12 cellular contexts compared by ENCODE assay signal in genomic region chr16:4945560-4946502, GRCh38. TPM values are rescaled to one million over a fixed set of nuclear protein-coding genes. Genes with fewer than 3 reads are reported as not detected.
DNase-seq lines count a peak whose midpoint lies in the region; ATAC-seq and TF ChIP-seq lines count a peak whose summit lies in the region.
"Had no signal": no experiment of that assay in that cellular context is flagged by ENCODE, and none has a peak within 500 bp of the region (broad histone marks: within the 10 kb centered on the region; RNA-seq: fewer than 3 reads in every experiment).

No MANE protein-coding gene starts in this region.

- POLR2A ChIA-PET in AG04450 (lab: Yijun Ruan, JAX): no interaction called here

- H3K9me3 ChIP-seq in AG04450 (ENCODE audit: control insufficient read depth, insufficient read depth, low read length): no peaks in the 10 kb centered on the region
- H3K9me3 ChIP-seq in esophagus squamous epithelium: no peaks in the 10 kb centered on the region
- no peaks in the 10 kb centered on the region for H3K9me3 ChIP-seq in ovary
- H3K9me3 ChIP-seq: neutrophil had no signal

- H3K27ac ChIP-seq in AG04450 (ENCODE audit: low read depth, low read length): peak overlapping the region; percentile 97
- peak overlapping the region; percentile 89 to 98 (median 94) for H3K27ac ChIP-seq in esophagus squamous epithelium
- H3K27ac ChIP-seq in ovary: peak overlapping the region; percentile 11 to 63
- H3K27ac ChIP-seq: neutrophil had no signal

- intact Hi-C loops in esophagus squamous epithelium (cut with DNase I): loop anchor here (5.0 kb wide), 1 partner anchor 99 kb away; the partner anchor contains the start of genes GLYR1 and UBN1
- intact Hi-C loops in ovary (cut with DNase I): loop anchor here in 3 of 4 donors (5.0 to 10.0 kb wide), 3 partner anchors 91 to 101 kb away; partner anchors contain the start of genes GLYR1 (in 2 of the 3) and UBN1 (in 2 of the 3)

- H3K4me1 ChIP-seq in esophagus squamous epithelium (peaks cover 43 to 84% (median 54%) of the 10 kb centered on the region in 3 donors), ovary (ENCODE audit: insufficient read depth) (peaks cover 29% of the 10 kb centered on the region)

- WGBS in esophagus squamous epithelium, 2 donors: 23 to 32% methylated on average over 7 to 8 of the region's 11 CpGs
- WGBS in ovary, 3 donors: 52 to 58% (median 56%) methylated on average over 11 of the region's 11 CpGs

- DNase-seq in AG04450 (ENCODE audit: low read depth, low spot score) (no peak), NCI-H69 (lab: John Stamatoyannopoulos, UW) (peak; percentile 46), esophagus squamous epithelium (lab: John Stamatoyannopoulos, UW) (no peak), ovary (peak; percentile 53 to 74 (median 62)), NCI-H2171 (lab: John Stamatoyannopoulos, UW) (no peak), NCI-H1694 treated with DMSO at 0.1 percent for 48 hours (lab: John Stamatoyannopoulos, UW) (no peak)
- DNase-seq in stimulated activated CD8-positive, alpha-beta memory T cell treated with anti-CD3 and anti-CD28 coated beads, Interleukin-4, amount 100 ng/mL, for 48 hours: no peak
- DNase-seq: CD4-positive, CD25-positive, alpha-beta regulatory T cell; NCI-H187 treated with DMSO at 0.1 percent for 48 hours; stimulated activated naive B cell treated with anti-CD40 and anti-IgM and Interleukin-4, amounts not matched to agents 10 μg/mL and 1 μg/mL and 100 μg/mL, for 72 hours had no signal

- H3K4me3 ChIP-seq in AG04450 (ENCODE audit: low read depth, low read length) (no peak overlapping the region), esophagus squamous epithelium (peak overlapping the region in 3 of 4 donors; percentile 9 to 25 (median 10)), ovary (no peak overlapping the region)

- TF ChIP-seq EP300 in ovary (IDR thresholded peaks at IDR 0.05): no peak

- H3K36me3 ChIP-seq in esophagus squamous epithelium: no peaks in the 10 kb centered on the region
- H3K36me3 ChIP-seq in ovary: no peaks in the 10 kb centered on the region
- H3K36me3 ChIP-seq: neutrophil had no signal

- TF ChIP-seq CTCF in AG04450 (IDR thresholded peaks at IDR 0.05; ENCODE audit: low read depth, low read length) (no peak), esophagus squamous epithelium (IDR thresholded peaks at IDR 0.05) (no peak), ovary (IDR thresholded peaks at IDR 0.05) (no peak)

- no peak for ATAC-seq in HG03280 (IDR thresholded peaks at IDR 0.05; ENCODE audit: unreplicated experiment)

- H3K27me3 ChIP-seq in AG04450 (ENCODE audit: control insufficient read depth, insufficient read depth, low read length) (no peaks in the 10 kb centered on the region), esophagus squamous epithelium (no peaks in the 10 kb centered on the region), ovary (no peaks in the 10 kb centered on the region)

- CTCF ChIA-PET in AG04450 (lab: Charles Lee): interaction anchor here (1.0 to 1.3 kb wide), 2 partner anchors 10 kb away, joined by 4 to 7 read pairs; no protein-coding TSS in a partner anchor

- TF ChIP-seq POLR2A in esophagus squamous epithelium (IDR thresholded peaks at IDR 0.05) (no peak), ovary (IDR thresholded peaks at IDR 0.05) (no peak)

RNA-seq across cellular contexts. Expression of gene PPL, which starts 8.9 kb away (rescaled TPM):
- polyA plus RNA-seq in AG04450 (2011; rRNA removed) (2.0 and 2.2 TPM in 2 replicates), ovary (1 to 10 TPM; 4.2 to 5.3 TPM)
- polyA minus RNA-seq in AG04450 (2011; rRNA and poly(A)+ RNA removed): 2.9 and 3.9 TPM in 2 replicates
- total RNA-seq in esophagus squamous epithelium (1,000 to 10,000 TPM in 2 of 4 donors, 100 to 1,000 TPM in 2; 504 to 1,677 (median 860) TPM), ovary (10 to 100 TPM in 4 of 7 donors, 1 to 10 TPM in 3; 6.9 to 37.8 (median 17.4) TPM)
- total RNA-seq: CD4-positive, CD25-positive, alpha-beta regulatory T cell had no signal

RNA-seq across cellular contexts. Expression of gene SEC14L5, which starts 12.3 kb away (rescaled TPM):
- polyA plus RNA-seq in AG04450 (2011; rRNA removed): 0.05 and 0.06 TPM in 2 replicates
- 0.52 TPM in 1 of 2 replicates, not detected in the other for polyA minus RNA-seq in AG04450 (2011; rRNA and poly(A)+ RNA removed)
- 1 to 10 TPM in 1 of 4 donors, under 1 TPM in 3; 0.22 to 5.6 (median 0.49) TPM for total RNA-seq in esophagus squamous epithelium
- under 1 TPM; 0.11 to 0.87 (median 0.38) TPM for total RNA-seq in ovary
- 1 to 10 TPM in 1 of 2 donors, under 1 TPM in 1; 0.38 to 1.5 TPM for polyA plus RNA-seq in ovary
- polyA plus RNA-seq: CD4-positive, CD25-positive, alpha-beta regulatory T cell had no signal

Comparison
In these comparisons a context has a peak if more than half of its experiments do, and no peak if none do; other contexts are left out.
1. DNase-seq: peak in NCI-H69 (single experiment) and ovary (5 of 5); none in AG04450 (single experiment), esophagus squamous epithelium (single experiment), NCI-H2171 (single experiment), NCI-H1694 treated with DMSO at 0.1 percent for 48 hours (single experiment) and stimulated activated CD8-positive, alpha-beta memory T cell treated with anti-CD3 and anti-CD28 coated beads, Interleukin-4, amount 100 ng/mL, for 48 hours (single experiment).
2. H3K27ac ChIP-seq: peak in every context shown above with its lines; median percentile 97 in AG04450; 94 in esophagus squamous epithelium; 37 in ovary.
3. H3K4me3 ChIP-seq: peak in esophagus squamous epithelium (3 of 4); none in AG04450 (single experiment) and ovary (single experiment).
4. RNA of gene PPL, which starts 8.9 kb away (total RNA-seq): 504 to 1,677 TPM in esophagus squamous epithelium; 6.9 to 37.8 TPM in ovary; every median in the first group is over 10 times any median in the second.